In the genomic region with DNA sequence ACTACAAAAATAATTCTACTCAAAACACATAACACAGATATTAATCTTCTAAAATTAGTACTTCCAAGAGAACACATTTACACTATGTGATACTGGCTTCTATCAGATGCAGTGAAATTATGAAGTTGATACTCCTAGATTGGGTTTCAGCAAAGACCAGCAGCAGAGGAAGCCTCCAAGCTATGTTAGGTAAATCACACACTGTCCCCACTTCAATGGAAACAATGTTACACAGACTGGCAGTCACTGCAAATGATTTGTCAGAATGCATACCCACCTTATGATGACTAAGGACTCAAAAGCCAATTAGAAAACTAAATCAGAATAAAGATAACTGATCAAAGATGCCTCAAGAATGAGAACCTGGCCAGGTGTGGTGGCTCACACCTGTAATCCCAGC, we compare ENCODE assay signal across 17 cellular contexts.
DNase-seq lines count a peak whose midpoint lies in the region; ATAC-seq, FAIRE-seq and TF ChIP-seq lines count a peak whose summit lies in the region.
"Had no signal": no experiment of that assay in that cellular context is flagged by ENCODE, and none has a peak within 500 bp of the region (broad histone marks: within the 10 kb centered on the region; RNA-seq: fewer than 3 reads in every experiment).

No MANE protein-coding gene starts in this region.

- in situ Hi-C loops in gastrocnemius medialis (cut with MboI; ENCODE audit: low sequenced_read_pairs in 4 of 4): no loop called here

- no peak overlapping the region for H3K4me3 ChIP-seq in OCI-LY3 (ENCODE audit: low read length)
- no peak overlapping the region for H3K4me3 ChIP-seq in gastrocnemius medialis
- H3K4me3 ChIP-seq: GM23338 had no signal

- FAIRE-seq in GM12892 (lab: Jason Lieb, UNC) (peak; percentile 9), GM18507 (lab: Jason Lieb, UNC) (peak; percentile 39)

- TF ChIP-seq CTCF in OCI-LY3 (IDR thresholded peaks at IDR 0.05; ENCODE audit: low read depth, low read length) (no peak), gastrocnemius medialis (IDR thresholded peaks at IDR 0.05 in 4 of 5, conservative IDR thresholded peaks at IDR 0.05 in 1 of 5) (no peak)

- intact Hi-C loops in gastrocnemius medialis (cut with DNase I; ENCODE audit: low total_unique reads): no loop called here

- TF ChIP-seq POLR2A in GM12892 (IDR thresholded peaks at IDR 0.05; ENCODE audit: low read depth, low read length) (no peak), gastrocnemius medialis (IDR thresholded peaks at IDR 0.05) (no peak)

- ATAC-seq in gastrocnemius medialis (peak; percentile 56 to 94), HG02970 (IDR thresholded peaks at IDR 0.05; ENCODE audit: low FRiP score, unreplicated experiment) (no peak)
- ATAC-seq: GM23338, HCT116 had no signal

- H3K9me3 ChIP-seq in OCI-LY3 (ENCODE audit: insufficient read depth, low read length) (no peaks in the 10 kb centered on the region), gastrocnemius medialis (no peaks in the 10 kb centered on the region)

- H3K27ac ChIP-seq in OCI-LY3 (ENCODE audit: low read length): peak overlapping the region; percentile 42
- peak overlapping the region; percentile 36 to 84 (median 44) for H3K27ac ChIP-seq in gastrocnemius medialis

- H2AFZ ChIP-seq in OCI-LY3 (ENCODE audit: low read depth, low read length): no peak overlapping the region
- H2AFZ ChIP-seq: GM23338 had no signal

- no peaks in the 10 kb centered on the region for H4K20me1 ChIP-seq in OCI-LY3 (ENCODE audit: insufficient read depth, low read length)

- peaks cover 4% of the 10 kb centered on the region for H3K79me2 ChIP-seq in OCI-LY3 (ENCODE audit: low read length)

- no peak overlapping the region for H3K9ac ChIP-seq in OCI-LY3 (ENCODE audit: low read length)

- H3K36me3 ChIP-seq in OCI-LY3 (replicated peaks; ENCODE audit: low read depth, low read length): peaks cover 24% of the 10 kb centered on the region
- H3K36me3 ChIP-seq in gastrocnemius medialis: peaks cover 0 to 35% of the 10 kb centered on the region in 2 donors

- no peak overlapping the region for H3K4me2 ChIP-seq in OCI-LY3 (ENCODE audit: low read length)
- H3K4me2 ChIP-seq: GM23338 had no signal

- H3K27me3 ChIP-seq in OCI-LY3 (ENCODE audit: low read depth, low read length) (no peaks in the 10 kb centered on the region), gastrocnemius medialis (no peaks in the 10 kb centered on the region)

- DNase-seq in GM12892 (ENCODE audit: insufficient read length): no peak
- no peak for DNase-seq in GM18507 (ENCODE audit: extremely low spot score, insufficient read length, low read depth)
- peak in 1 of 2 donors; percentile 28 for DNase-seq in gastrocnemius medialis
- DNase-seq in putamen (ENCODE audit: low spot score): no peak
- DNase-seq in NAMALWA (ENCODE audit: low spot score): no peak
- DNase-seq: C1 segment of cervical spinal cord; Calu3; CD4-positive, alpha-beta memory T cell; COR-L47; DMS53; DMS79 treated with DMSO at 0.1 percent for 48 hours; GF-D8; H9 had no signal

- peaks cover 52% of the 10 kb centered on the region for H3K4me1 ChIP-seq in OCI-LY3 (ENCODE audit: low read length)
- H3K4me1 ChIP-seq in gastrocnemius medialis: peaks cover 5 to 12% of the 10 kb centered on the region in 2 donors
